Comparison of ENCODE assay signal across 22 cellular contexts in the genomic region with DNA sequence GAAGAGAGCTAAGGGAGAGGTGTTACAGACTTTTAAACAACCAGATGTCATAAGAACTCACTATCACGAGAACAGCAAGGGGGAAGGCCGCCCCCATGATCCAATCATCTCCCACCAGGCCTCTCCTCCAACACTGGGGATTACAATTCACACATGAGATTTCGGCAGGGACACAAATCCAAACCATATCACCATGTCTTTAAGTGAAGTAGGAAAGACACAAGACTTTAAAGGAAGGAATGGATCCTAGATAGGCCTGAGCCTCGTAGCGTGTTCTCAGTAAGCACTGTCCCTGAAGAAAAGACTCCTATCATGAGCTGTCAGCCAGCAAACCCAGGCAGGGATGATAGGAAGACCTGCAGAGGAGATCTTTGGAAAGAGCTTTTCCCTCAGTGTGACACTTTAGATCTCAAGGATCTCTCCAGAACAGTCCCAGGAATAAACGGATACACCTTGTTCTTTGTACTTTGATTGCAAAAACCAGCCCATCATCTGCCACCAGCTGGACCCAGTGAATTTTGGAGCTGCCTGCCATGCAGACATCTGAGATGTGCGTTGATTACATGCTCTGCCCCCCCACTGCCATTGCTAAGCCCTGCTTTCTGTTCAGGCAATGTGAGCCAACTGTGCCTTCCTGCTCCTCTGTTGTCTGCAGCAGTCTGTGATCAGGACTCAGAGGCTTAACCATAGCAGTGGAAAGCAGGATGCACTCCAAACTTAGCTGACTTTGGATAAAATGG. TPM values are rescaled to one million over a fixed set of nuclear protein-coding genes. Genes with fewer than 3 reads are reported as not detected.
DNase-seq lines count a peak whose midpoint lies in the region; ATAC-seq, FAIRE-seq and TF ChIP-seq lines count a peak whose summit lies in the region.
"Had no signal": no experiment of that assay in that cellular context is flagged by ENCODE, and none has a peak within 500 bp of the region (broad histone marks: within the 10 kb centered on the region; RNA-seq: fewer than 3 reads in every experiment).

No MANE protein-coding gene starts in this region.

- H3K9me3 Mint-ChIP-seq in CD8-positive, alpha-beta T cell, result no peaks in the 10 kb centered on the region
- H3K9me3 Mint-ChIP-seq in mesothelial cell of epicardium, result no peaks in the 10 kb centered on the region

- H3K56ac ChIP-seq in H1 (replicated peaks; ENCODE audit: insufficient read length, low read depth, low read length), result no peak overlapping the region

- no peaks in the 10 kb centered on the region for H3K36me3 Mint-ChIP-seq in CD8-positive, alpha-beta T cell
- H3K36me3 Mint-ChIP-seq in mesothelial cell of epicardium, result no peaks in the 10 kb centered on the region

- H3K23ac ChIP-seq in H1 (ENCODE audit: insufficient read length), result no peak overlapping the region

- no peak overlapping the region for H3K9ac ChIP-seq in H1 (replicated peaks in 1 of 4; ENCODE audit: extremely low read depth in 1 of 4, low read depth in 3 of 4, low read length in 3 of 4)

- no peak overlapping the region for H4K5ac ChIP-seq in H1 (ENCODE audit: insufficient read length, low read depth, low read length)

- no peak overlapping the region for H3K4me2 ChIP-seq in H1 (ENCODE audit: insufficient read depth in 1 of 2, low read depth in 2 of 2, low read length in 2 of 2)
- H3K4me2 ChIP-seq: A549 had no signal

- no peaks in the 10 kb centered on the region for H4K20me1 ChIP-seq in H1 (replicated peaks in 1 of 2; ENCODE audit: control insufficient read depth in 1 of 2, insufficient read depth in 2 of 2, low read length in 2 of 2)

- no peak overlapping the region for H4K8ac ChIP-seq in H1 (ENCODE audit: extremely low read depth, insufficient read depth, low read length)

- H3K4me1 ChIP-seq in Panc1 (ENCODE audit: control insufficient read depth, insufficient read depth, low read length), result no peaks in the 10 kb centered on the region
- peaks cover 0 to 9% (median 0%) of the 10 kb centered on the region in 4 experiments; a peak in 2 of 7 replicates for H3K4me1 ChIP-seq in H1 (replicated peaks in 1 of 4; ENCODE audit: control insufficient read depth in 3 of 4, insufficient read depth in 4 of 4, low read length in 3 of 4)
- H3K4me1 ChIP-seq in gastrocnemius medialis, result peaks cover 27 to 48% of the 10 kb centered on the region in 2 donors
- no peaks in the 10 kb centered on the region for H3K4me1 ChIP-seq in CD8-positive, alpha-beta T cell (ENCODE audit: insufficient read depth, low read length)

- no peak overlapping the region for H3K4me3 Mint-ChIP-seq in CD8-positive, alpha-beta T cell
- no peak overlapping the region for H3K4me3 Mint-ChIP-seq in mesothelial cell of epicardium

- no peak overlapping the region for H2BK5ac ChIP-seq in H1 (ENCODE audit: low read depth, low read length)

- FAIRE-seq in H1 (lab: Jason Lieb, UNC), result no peak
- FAIRE-seq: A549, endothelial cell of umbilical vein, G401.6, keratinocyte had no signal

- POLR2A ChIA-PET in Panc1 (lab: Charles Lee), result interaction anchor here (0.5 to 0.6 kb wide), 2 partner anchors 11 to 104 kb away, joined by 3 read pairs; no protein-coding TSS in a partner anchor
- POLR2A ChIA-PET in H1 (lab: Charles Lee; ENCODE audit: partially characterized antibody), result interaction anchor here (0.7 to 1.6 kb wide), 3 partner anchors 15 to 21 kb away, joined by 3 to 5 read pairs (median 3); partner anchors contain the start of genes RAB8B and RPS27L
- POLR2A ChIA-PET in CD8-positive, alpha-beta T cell (lab: Charles Lee), result interaction anchor here (1.6 kb wide), 1 partner anchor 15 kb away, joined by 4 read pairs; the partner anchor contains the start of gene RPS27L

- ATAC-seq in Panc1 (peak; percentile 40; the same call in 1 of the 2 replicates), gastrocnemius medialis (peak; percentile 87 to 94), GM21576 (IDR thresholded peaks at IDR 0.05; ENCODE audit: unreplicated experiment) (no peak)
- ATAC-seq in CD8-positive, alpha-beta T cell, result no peak
- ATAC-seq: right cardiac atrium had no signal

- no TSS peak for BruUV-seq in Panc1 (replicated peaks; lab: Mats Ljungman, UMichigan)

- in situ Hi-C loops in Panc1 (cut with HindIII; ENCODE audit: low pct_unique_long_range_greater_than_20kb, low sequenced_read_pairs), result no loop called here
- in situ Hi-C loops in gastrocnemius medialis (cut with MboI; ENCODE audit: low sequenced_read_pairs in 4 of 4), result no loop called here

- no peak overlapping the region for H2BK12ac ChIP-seq in H1 (ENCODE audit: low read depth, low read length)

- no peak overlapping the region for H2BK15ac ChIP-seq in H1 (ENCODE audit: low read length)

- no peak overlapping the region for H2BK120ac ChIP-seq in H1 (replicated peaks; ENCODE audit: low read depth, low read length)

- no peak overlapping the region for H3K4me3 ChIP-seq in Panc1 (ENCODE audit: low read depth in 2 of 2, low read length in 2 of 2)
- H3K4me3 ChIP-seq in H1 (ENCODE audit: extremely low read depth in 1 of 4, insufficient read depth in 2 of 4, low read depth in 3 of 4, low read length in 4 of 4), result no peak overlapping the region
- H3K4me3 ChIP-seq in gastrocnemius medialis, result no peak overlapping the region
- H3K4me3 ChIP-seq in CD8-positive, alpha-beta T cell (ENCODE audit: low read depth, low read length), result no peak overlapping the region
- H3K4me3 ChIP-seq: A549, lung had no signal

- H3K36me3 ChIP-seq in Panc1 (ENCODE audit: control insufficient read depth, insufficient read depth, low read length) (no peaks in the 10 kb centered on the region), H1 (ENCODE audit: control insufficient read depth in 2 of 4, insufficient read depth in 4 of 4, low read length in 3 of 4) (no peaks in the 10 kb centered on the region), gastrocnemius medialis (no peaks in the 10 kb centered on the region)
- no peaks in the 10 kb centered on the region for H3K36me3 ChIP-seq in CD8-positive, alpha-beta T cell (ENCODE audit: insufficient read depth, low read length)

- H3K18ac ChIP-seq in H1 (ENCODE audit: extremely low read depth, low read length), result no peak overlapping the region

- 86% methylated on average over 7 of the region's 7 CpGs; no CpG with 5 or more reads in 1 of the 2 experiments for WGBS in H1 (ENCODE audit: extremely low coverage in 1 of 2, insufficient coverage in 1 of 2, insufficient read length in 1 of 2, insufficient replicate concordance in 2 of 2, low coverage in 1 of 2, low lambda C conversion rate in 2 of 2, missing lambda C conversion rate in 1 of 2), 2 experiments

- H3K27ac Mint-ChIP-seq in CD8-positive, alpha-beta T cell, result no peak overlapping the region
- H3K27ac Mint-ChIP-seq in mesothelial cell of epicardium, result no peak overlapping the region

- no peak overlapping the region for H4K91ac ChIP-seq in H1 (replicated peaks; ENCODE audit: insufficient read length, low read length)

- H2BK20ac ChIP-seq in H1 (ENCODE audit: low read length), result no peak overlapping the region

- peak; percentile 63 for DNase-seq in NCI-H82 (lab: John Stamatoyannopoulos, UW)
- DNase-seq in NCI-H82 treated with DMSO at 0.1 percent for 48 hours (lab: John Stamatoyannopoulos, UW; ENCODE audit: unreplicated experiment), result no peak
- DNase-seq in Panc1 (ENCODE audit: low read depth, low spot score), result no peak
- peak in 1 of 2 experiments; percentile 39 for DNase-seq in H1 (ENCODE audit: low read depth in 1 of 2, low spot score in 2 of 2)
- peak; percentile 90 to 93 for DNase-seq in gastrocnemius medialis
- DNase-seq in CD8-positive, alpha-beta T cell, result no peak
- DNase-seq in mesothelial cell of epicardium (ENCODE audit: low spot score in 2 of 2, unreplicated experiment in 2 of 2), result no peak
- DNase-seq: activated CD8-positive, alpha-beta memory T cell treated with anti-CD3 and anti-CD28 coated beads, Interleukin-2, amount 50 U/mL, for 48 hours; activated effector memory CD4-positive, alpha-beta T cell treated with Interleukin-2 at 50 U/mL for 16 hours; KG1; NCI-H2029 treated with DMSO at 0.1 percent for 48 hours; occipital lobe; OCI-M1; SHP77; stimulated activated CD8-positive, alpha-beta memory T cell treated with anti-CD3 and anti-CD28 coated beads, Interleukin-4, amount 100 ng/mL, for 48 hours had no signal

- H3K4ac ChIP-seq in H1 (replicated peaks; ENCODE audit: insufficient read length, low read depth, low read length), result no peak overlapping the region

- intact Hi-C loops in Panc1 (cut with micrococcal nuclease; ENCODE audit: unreplicated experiment), result no loop called here
- intact Hi-C loops in gastrocnemius medialis (cut with DNase I; ENCODE audit: low total_unique reads), result loop anchor here (2.0 kb wide), 1 partner anchor 16 kb away; the partner anchor contains the start of gene RAB8B
- intact Hi-C loops in CD8-positive, alpha-beta T cell (cut with DNase I, micrococcal nuclease), result no loop called here

- no peaks in the 10 kb centered on the region for H3K4me1 Mint-ChIP-seq in CD8-positive, alpha-beta T cell (ENCODE audit: low read depth)
- no peaks in the 10 kb centered on the region for H3K4me1 Mint-ChIP-seq in mesothelial cell of epicardium

- H3K79me1 ChIP-seq in H1 (ENCODE audit: low read depth, low read length), result no peaks in the 10 kb centered on the region

- TF ChIP-seq EP300 in H1 (IDR thresholded peaks at IDR 0.05; ENCODE audit: borderline replicate concordance in 1 of 2, low read depth in 2 of 2, low read length in 2 of 2), result no peak

- H2AFZ ChIP-seq in H1 (ENCODE audit: low read length), result peak overlapping the region; percentile 45

- H3K14ac ChIP-seq in H1 (ENCODE audit: insufficient read length), result no peak overlapping the region

- H2AK5ac ChIP-seq in H1 (ENCODE audit: low read depth, low read length), result no peak overlapping the region

- H3K23me2 ChIP-seq in H1 (ENCODE audit: low read depth, low read length), result no peaks in the 10 kb centered on the region; the same call in 1 of the 2 replicates

- TF ChIP-seq RAD21 in H1 (IDR thresholded peaks at IDR 0.05 in 1 of 2, conservative IDR thresholded peaks at IDR 0.05 in 1 of 2; ENCODE audit: low read depth in 2 of 2, low read length in 2 of 2), result no peak

- H3K27me3 ChIP-seq in Panc1 (ENCODE audit: control insufficient read depth, insufficient read depth, low read length), result no peaks in the 10 kb centered on the region
- H3K27me3 ChIP-seq in H1 (replicated peaks in 1 of 4; ENCODE audit: control insufficient read depth in 3 of 4, extremely low read depth in 1 of 4, insufficient read depth in 3 of 4, low read length in 3 of 4), result no peaks in the 10 kb centered on the region
- H3K27me3 ChIP-seq in gastrocnemius medialis, result no peaks in the 10 kb centered on the region
- H3K27me3 ChIP-seq in CD8-positive, alpha-beta T cell (ENCODE audit: insufficient read depth, low read length), result no peaks in the 10 kb centered on the region

- H3K27ac ChIP-seq in Panc1 (ENCODE audit: low read length) (no peak overlapping the region), H1 (ENCODE audit: low read depth, low read length) (no peak overlapping the region), gastrocnemius medialis (peak overlapping the region; percentile 90 to 95 (median 92))
- no peak overlapping the region for H3K27ac ChIP-seq in CD8-positive, alpha-beta T cell (ENCODE audit: low read depth, low read length)
- H3K27ac ChIP-seq: A549 had no signal

- H3K27me3 Mint-ChIP-seq in CD8-positive, alpha-beta T cell (ENCODE audit: low read depth), result no peaks in the 10 kb centered on the region
- no peaks in the 10 kb centered on the region for H3K27me3 Mint-ChIP-seq in mesothelial cell of epicardium (ENCODE audit: low read depth)

- no peaks in the 10 kb centered on the region for H3K79me2 ChIP-seq in H1 (ENCODE audit: control insufficient read depth in 1 of 2, insufficient read depth in 2 of 2, low read length in 2 of 2)

- no peak for TF ChIP-seq POLR2A in H1 (IDR thresholded peaks at IDR 0.05; ENCODE audit: control extremely low read depth in 1 of 2, low read depth in 2 of 2, low read length in 2 of 2)
- TF ChIP-seq POLR2A in gastrocnemius medialis (IDR thresholded peaks at IDR 0.05), result peak; percentile 15 to 43

- CTCF ChIA-PET in Panc1 (lab: Charles Lee) (no interaction called here), H1 (lab: Charles Lee; ENCODE audit: partially characterized antibody) (interaction anchor here (1.0 to 1.3 kb wide), 2 partner anchors 16 to 230 kb away, joined by 3 to 4 read pairs; partner anchors contain the start of gene RAB8B)
- CTCF ChIA-PET in CD8-positive, alpha-beta T cell (lab: Charles Lee), result no interaction called here

- no peaks in the 10 kb centered on the region for H3K9me3 ChIP-seq in Panc1 (ENCODE audit: control insufficient read depth, insufficient read depth, low read depth, low read length)
- no peaks in the 10 kb centered on the region for H3K9me3 ChIP-seq in H1 (ENCODE audit: insufficient read depth in 2 of 2, low read depth in 1 of 2, low read length in 1 of 2)
- no peaks in the 10 kb centered on the region for H3K9me3 ChIP-seq in gastrocnemius medialis
- no peaks in the 10 kb centered on the region for H3K9me3 ChIP-seq in CD8-positive, alpha-beta T cell (ENCODE audit: low read length)
- H3K9me3 ChIP-seq: A549 had no signal

- TF ChIP-seq CTCF in Panc1 (IDR thresholded peaks at IDR 0.05), result no peak
- TF ChIP-seq CTCF in H1 (IDR thresholded peaks at IDR 0.05; ENCODE audit: control extremely low read depth in 1 of 3, insufficient read depth in 1 of 3, low read depth in 1 of 3, low read length in 3 of 3), result no peak
- no peak for TF ChIP-seq CTCF in gastrocnemius medialis (IDR thresholded peaks at IDR 0.05 in 4 of 5, conservative IDR thresholded peaks at IDR 0.05 in 1 of 5)
- TF ChIP-seq CTCF in CD8-positive, alpha-beta T cell (IDR thresholded peaks at IDR 0.05), result no peak
- no peak for TF ChIP-seq CTCF in mesothelial cell of epicardium (IDR thresholded peaks at IDR 0.05; ENCODE audit: unreplicated experiment)

RNA-seq across cellular contexts. Expression of gene RPS27L, which starts 15.3 kb away (rescaled TPM):
- 61.3 TPM for total RNA-seq in Panc1 (2021; ENCODE audit: unreplicated experiment)
- polyA plus RNA-seq in Panc1 (2012; ENCODE audit: insufficient read length), result 24.1 TPM
- 143 and 160 TPM in 2 replicates for total RNA-seq in H1 (2021; fragmentation: NEBNext Ultra II Directional; extraction: Animal tissue kit (Norgen Biotek cat#: 25700))
- polyA plus RNA-seq in H1 (2011; rRNA removed), result 64.2 and 115 TPM in 2 replicates
- polyA plus RNA-seq in H1 (2011; cell fraction: cytosol; rRNA removed), result 99.9 TPM
- 18.3 TPM for polyA plus RNA-seq in H1 (2011; cell fraction: nucleus; rRNA removed)
- polyA plus RNA-seq in H1 (2012, experiment 1 of 2), result 126 to 149 TPM (median 131 TPM) in 4 replicates
- 69.1 TPM for polyA plus RNA-seq in H1 (2012, experiment 2 of 2)
- polyA plus RNA-seq in H1 (2013, experiment 1 of 2), result 106 TPM
- polyA plus RNA-seq in H1 (2013, experiment 2 of 2), result 118 TPM
- polyA minus RNA-seq in H1 (2011; rRNA and poly(A)+ RNA removed), result 18.3 and 23.2 TPM in 2 replicates
- 26.7 TPM for polyA minus RNA-seq in H1 (2011; cell fraction: cytosol; rRNA and poly(A)+ RNA removed)
- 32.5 TPM for polyA minus RNA-seq in H1 (2011; cell fraction: nucleus; rRNA and poly(A)+ RNA removed)
- total RNA-seq in gastrocnemius medialis, result 100 to 1,000 TPM in 1 of 4 donors, 10 to 100 TPM in 3; 53.0 to 145 (median 78.0) TPM
- total RNA-seq in CD8-positive, alpha-beta T cell, result 10 to 100 TPM; 40.3 to 45.9 TPM
- 124 to 132 TPM (median 130 TPM) in 3 replicates for total RNA-seq in mesothelial cell of epicardium

RNA-seq across cellular contexts. Expression of gene RAB8B, which starts 16.9 kb away (rescaled TPM):
- 17.6 TPM for total RNA-seq in Panc1 (2021; ENCODE audit: unreplicated experiment)
- 9.0 TPM for polyA plus RNA-seq in Panc1 (2012; ENCODE audit: insufficient read length)
- 47.0 and 47.8 TPM in 2 replicates for total RNA-seq in H1 (2021; fragmentation: NEBNext Ultra II Directional; extraction: Animal tissue kit (Norgen Biotek cat#: 25700))
- polyA plus RNA-seq in H1 (2011; rRNA removed), result 6.1 and 9.5 TPM in 2 replicates
- polyA plus RNA-seq in H1 (2011; cell fraction: cytosol; rRNA removed), result 17.9 TPM
- polyA plus RNA-seq in H1 (2011; cell fraction: nucleus; rRNA removed), result 5.9 TPM
- 19.4 to 42.9 TPM (median 25.0 TPM) in 4 replicates for polyA plus RNA-seq in H1 (2012, experiment 1 of 2)
- polyA plus RNA-seq in H1 (2012, experiment 2 of 2), result 1.6 TPM
- polyA plus RNA-seq in H1 (2013, experiment 1 of 2), result 41.2 TPM
- polyA plus RNA-seq in H1 (2013, experiment 2 of 2), result 43.0 TPM
- polyA minus RNA-seq in H1 (2011; rRNA and poly(A)+ RNA removed), result 18.6 and 26.4 TPM in 2 replicates
- 83.0 TPM for polyA minus RNA-seq in H1 (2011; cell fraction: cytosol; rRNA and poly(A)+ RNA removed)
- polyA minus RNA-seq in H1 (2011; cell fraction: nucleus; rRNA and poly(A)+ RNA removed), result 11.2 TPM
- 10 to 100 TPM in 2 of 4 donors, 1 to 10 TPM in 2; 7.2 to 33.4 (median 14.3) TPM for total RNA-seq in gastrocnemius medialis
- 100 to 1,000 TPM; 145 to 146 TPM for total RNA-seq in CD8-positive, alpha-beta T cell
- total RNA-seq in mesothelial cell of epicardium, result 20.2 to 27.1 TPM (median 22.7 TPM) in 3 replicates

RNA-seq across cellular contexts. Expression of gene LACTB, which starts 50.9 kb away (rescaled TPM):
- total RNA-seq in Panc1 (2021; ENCODE audit: unreplicated experiment) (18.4 TPM), gastrocnemius medialis (10 to 100 TPM; 35.4 to 41.1 (median 38.6) TPM), mesothelial cell of epicardium (7.6 to 9.0 TPM (median 8.2 TPM) in 3 replicates)
- 12.5 TPM for polyA plus RNA-seq in Panc1 (2012; ENCODE audit: insufficient read length)
- total RNA-seq in H1 (2021; fragmentation: NEBNext Ultra II Directional; extraction: Animal tissue kit (Norgen Biotek cat#: 25700)), result 14.9 and 15.6 TPM in 2 replicates
- polyA plus RNA-seq in H1 (2011; rRNA removed), result 3.6 and 5.8 TPM in 2 replicates
- polyA plus RNA-seq in H1 (2011; cell fraction: cytosol; rRNA removed), result 8.3 TPM
- 2.9 TPM for polyA plus RNA-seq in H1 (2011; cell fraction: nucleus; rRNA removed)
- 7.7 to 16.7 TPM (median 10.5 TPM) in 4 replicates for polyA plus RNA-seq in H1 (2012, experiment 1 of 2)
- 3.2 TPM for polyA plus RNA-seq in H1 (2012, experiment 2 of 2)
- polyA plus RNA-seq in H1 (2013, experiment 1 of 2), result 14.8 TPM
- 18.7 TPM for polyA plus RNA-seq in H1 (2013, experiment 2 of 2)
- 2.6 and 3.1 TPM in 2 replicates for polyA minus RNA-seq in H1 (2011; rRNA and poly(A)+ RNA removed)
- 3.2 TPM for polyA minus RNA-seq in H1 (2011; cell fraction: cytosol; rRNA and poly(A)+ RNA removed)
- 5.9 TPM for polyA minus RNA-seq in H1 (2011; cell fraction: nucleus; rRNA and poly(A)+ RNA removed)
- 1 to 10 TPM; 8.8 to 9.6 TPM for total RNA-seq in CD8-positive, alpha-beta T cell

Comparison
In these comparisons a context has a peak if more than half of its experiments do, and no peak if none do; other contexts are left out.
1. DNase-seq: peak in NCI-H82 (single experiment) and gastrocnemius medialis (2 of 2); none in NCI-H82 treated with DMSO at 0.1 percent for 48 hours (single experiment), Panc1 (single experiment), CD8-positive, alpha-beta T cell (0 of 7) and mesothelial cell of epicardium (0 of 2).
2. ATAC-seq: peak in Panc1 (single experiment) and gastrocnemius medialis (2 of 2); none in GM21576 (single experiment) and CD8-positive, alpha-beta T cell (single experiment).
3. H3K27ac ChIP-seq: peak in gastrocnemius medialis (4 of 4); none in Panc1 (single experiment), H1 (single experiment) and CD8-positive, alpha-beta T cell (single experiment).
4. POLR2A ChIP-seq: peak in gastrocnemius medialis (2 of 2); none in H1 (0 of 2).